Comparison of ENCODE assay signal across 32 cellular contexts in the genomic region with DNA sequence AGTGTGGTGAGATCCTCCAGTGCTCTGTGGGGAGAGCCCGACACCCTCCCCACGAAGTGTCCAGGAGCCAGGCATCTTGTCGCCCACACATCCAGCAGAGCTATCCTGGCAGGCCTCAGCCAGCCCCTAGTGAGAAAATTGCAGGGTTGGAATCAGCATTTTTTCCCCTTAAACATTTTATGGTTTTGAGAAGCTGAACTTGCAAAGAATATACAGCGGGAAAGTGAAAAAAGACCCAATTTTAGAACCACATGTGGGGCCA.
"Had no signal": no experiment of that assay in that cellular context is flagged by ENCODE, and none has a peak within 500 bp of the region (broad histone marks: within the 10 kb centered on the region; RNA-seq: fewer than 3 reads in every experiment).

No MANE protein-coding gene starts in this region.

- H3K4me1 Mint-ChIP-seq: neural crest cell, WTC11 had no signal

- H3K4me3 Mint-ChIP-seq: immature natural killer cell; mesothelial cell of epicardium; naive B cell; neural crest cell; T-helper 1 cell treated with Interleukin-12 subunit alpha and Interleukin-12 subunit beta and Interleukin-4 antibody, amounts not matched to agents 30 μg/mL and 1 μg/mL, for 36 hours; type B pancreatic cell; WTC11 had no signal

- H3K4me3 ChIP-seq: adrenal gland, body of pancreas, coronary artery, gastroesophageal sphincter, right atrium auricular region, smooth muscle cell, thoracic aorta, uterus had no signal

- H3K9ac ChIP-seq: SK-N-SH had no signal

- H3K27ac ChIP-seq: adrenal gland, body of pancreas, coronary artery, gastroesophageal sphincter, right atrium auricular region, thoracic aorta, uterus had no signal

- ATAC-seq: activated naive CD4-positive, alpha-beta T cell treated with anti-CD3 and anti-CD28 coated beads, Interleukin-2, amount 50 U/mL, for 72 hours; body of pancreas; gastroesophageal sphincter; WTC11 had no signal

- H3K27ac Mint-ChIP-seq: activated naive CD4-positive, alpha-beta T cell treated with anti-CD3 and anti-CD28 coated beads, Interleukin-2, amount 50 U/mL, for 72 hours; mesothelial cell of epicardium; naive B cell; T-helper 1 cell treated with Interleukin-12 subunit alpha and Interleukin-12 subunit beta and Interleukin-4 antibody, amounts not matched to agents 30 μg/mL and 1 μg/mL, for 36 hours; type B pancreatic cell had no signal

- DNase-seq: activated CD4-positive, alpha-beta T cell treated with anti-CD3 and anti-CD28 coated beads for 1 hour; activated CD8-positive, alpha-beta memory T cell treated with anti-CD3 and anti-CD28 coated beads for 24 hours; activated CD8-positive, alpha-beta memory T cell treated with anti-CD3 and anti-CD28 coated beads, Interleukin-2, amount 50 U/mL, for 48 hours; activated naive CD4-positive, alpha-beta T cell; activated T-cell treated with anti-CD3 and anti-CD28 coated beads, Interleukin-2, amount 50 U/mL, for 48 hours; adrenal gland; aorta; body of pancreas; cerebellar nuclear complex; head of caudate nucleus; hypothalamus; immature natural killer cell; naive B cell; nucleus accumbens; SK-N-SH; stimulated activated CD4-positive, alpha-beta T cell treated with anti-CD3 and anti-CD28 coated beads, Interleukin-1b, Interleukin-23, amount 100 ng/mL, for 48 hours; stimulated activated CD4-positive, alpha-beta T cell treated with anti-CD3 and anti-CD28 coated beads, Interleukin-4, amount 100 ng/mL, for 4 hours; stimulated activated CD8-positive, alpha-beta memory T cell treated with anti-CD3 and anti-CD28 coated beads, Interleukin-4, amount 100 ng/mL, for 48 hours; stimulated activated naive CD4-positive, alpha-beta T cell treated with Interleukin-2 at 50 U/mL for 16 hours; SW 1271; uterus had no signal

- H3K9me3 Mint-ChIP-seq: activated naive CD4-positive, alpha-beta T cell treated with anti-CD3 and anti-CD28 coated beads, Interleukin-2, amount 50 U/mL, for 72 hours; immature natural killer cell; mesothelial cell of epicardium; naive B cell; neural crest cell; T-helper 1 cell treated with Interleukin-12 subunit alpha and Interleukin-12 subunit beta and Interleukin-4 antibody, amounts not matched to agents 30 μg/mL and 1 μg/mL, for 36 hours; type B pancreatic cell; WTC11 had no signal

- H3K36me3 ChIP-seq: uterus had no signal

- H3K27me3 Mint-ChIP-seq: naive B cell, type B pancreatic cell had no signal

- H3K27me3 ChIP-seq: adrenal gland, body of pancreas, gastroesophageal sphincter, right atrium auricular region, uterus had no signal

- H3K4me2 ChIP-seq: SK-N-SH, smooth muscle cell had no signal

- H3K36me3 Mint-ChIP-seq: WTC11 had no signal

- H3K4me1 ChIP-seq: body of pancreas, uterus had no signal

- H3K9me3 ChIP-seq: adrenal gland, body of pancreas, gastroesophageal sphincter, right atrium auricular region, SK-N-SH, thoracic aorta, uterus had no signal
